2 cellular contexts compared by ENCODE assay signal in the genomic region with DNA sequence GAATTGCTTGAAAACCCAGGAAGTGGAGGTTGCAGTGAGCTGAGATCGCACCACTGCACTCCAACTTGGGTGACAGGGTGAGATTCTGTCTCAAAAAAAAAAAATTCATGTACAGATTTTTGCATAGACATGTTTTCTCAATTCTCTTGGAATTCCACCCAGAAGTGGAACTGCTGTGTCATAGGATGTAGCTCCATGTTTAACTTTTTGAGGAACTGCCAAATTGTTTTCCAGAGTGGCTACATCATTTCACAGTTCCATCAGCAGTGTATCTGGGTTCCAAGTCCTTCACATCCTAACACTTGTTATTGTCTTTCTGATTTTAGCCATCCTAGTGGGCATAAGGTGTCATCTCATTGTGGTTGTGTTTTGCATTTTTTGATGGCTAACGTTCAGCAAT.
TF ChIP-seq lines count a peak whose summit lies in the region.

No MANE protein-coding gene starts in this region.

TF ChIP-seq in A549, 52 proteins besides CTCF, POLR2A, EP300 and RAD21:
- TF ChIP-seq, protein P1, sequence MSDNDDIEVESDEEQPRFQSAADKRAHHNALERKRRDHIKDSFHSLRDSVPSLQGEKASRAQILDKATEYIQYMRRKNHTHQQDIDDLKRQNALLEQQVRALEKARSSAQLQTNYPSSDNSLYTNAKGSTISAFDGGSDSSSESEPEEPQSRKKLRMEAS (IDR thresholded peaks at IDR 0.05) = no peak
- peak; percentile 7 for TF ChIP-seq ZFP36 (IDR thresholded peaks at IDR 0.05; ENCODE audit: borderline replicate concordance, partially characterized antibody)

TF ChIP-seq in K562, 482 proteins besides CTCF, POLR2A, EP300 and RAD21:
- TF ChIP-seq MCM5 (IDR thresholded peaks at IDR 0.05; ENCODE audit: low read depth) = no peak
- TF ChIP-seq MIER1 (IDR thresholded peaks at IDR 0.05; ENCODE audit: low read depth) = no peak
- TF ChIP-seq PHF21A (IDR thresholded peaks at IDR 0.05; ENCODE audit: borderline replicate concordance, low read depth) = no peak
- peak; percentile 60; the same call in 1 of the 2 replicates for TF ChIP-seq SPI1 (IDR thresholded peaks at IDR 0.05; ENCODE audit: borderline replicate concordance, low read depth, low read length)
- TF ChIP-seq ZNF445 (CRISPR knock-in tag; IDR thresholded peaks at IDR 0.05; ENCODE audit: low read depth) = no peak
- no peak for TF ChIP-seq CHD2 (IDR thresholded peaks at IDR 0.05; ENCODE audit: low read depth, low read length)
- no peak for TF ChIP-seq MAFF (IDR thresholded peaks at IDR 0.05; ENCODE audit: low read length)
- TF ChIP-seq, protein P2, sequence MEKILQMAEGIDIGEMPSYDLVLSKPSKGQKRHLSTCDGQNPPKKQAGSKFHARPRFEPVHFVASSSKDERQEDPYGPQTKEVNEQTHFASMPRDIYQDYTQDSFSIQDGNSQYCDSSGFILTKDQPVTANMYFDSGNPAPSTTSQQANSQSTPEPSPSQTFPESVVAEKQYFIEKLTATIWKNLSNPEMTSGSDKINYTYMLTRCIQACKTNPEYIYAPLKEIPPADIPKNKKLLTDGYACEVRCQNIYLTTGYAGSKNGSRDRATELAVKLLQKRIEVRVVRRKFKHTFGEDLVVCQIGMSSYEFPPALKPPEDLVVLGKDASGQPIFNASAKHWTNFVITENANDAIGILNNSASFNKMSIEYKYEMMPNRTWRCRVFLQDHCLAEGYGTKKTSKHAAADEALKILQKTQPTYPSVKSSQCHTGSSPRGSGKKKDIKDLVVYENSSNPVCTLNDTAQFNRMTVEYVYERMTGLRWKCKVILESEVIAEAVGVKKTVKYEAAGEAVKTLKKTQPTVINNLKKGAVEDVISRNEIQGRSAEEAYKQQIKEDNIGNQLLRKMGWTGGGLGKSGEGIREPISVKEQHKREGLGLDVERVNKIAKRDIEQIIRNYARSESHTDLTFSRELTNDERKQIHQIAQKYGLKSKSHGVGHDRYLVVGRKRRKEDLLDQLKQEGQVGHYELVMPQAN (IDR thresholded peaks at IDR 0.05; ENCODE audit: borderline replicate concordance) = no peak
- TF ChIP-seq NFE2 (IDR thresholded peaks at IDR 0.05; ENCODE audit: low read depth) = peak; percentile 10; the same call in 1 of the 2 replicates
- TF ChIP-seq LCOR (CRISPR knock-in tag; IDR thresholded peaks at IDR 0.05) = no peak
- TF ChIP-seq ZNF449 (CRISPR knock-in tag; IDR thresholded peaks at IDR 0.05) = no peak
- no peak for TF ChIP-seq KAT7 (CRISPR knock-in tag; IDR thresholded peaks at IDR 0.05; ENCODE audit: borderline replicate concordance)
- no peak for TF ChIP-seq ELF4 (CRISPR knock-in tag; IDR thresholded peaks at IDR 0.05)
- no peak for TF ChIP-seq RBBP5 (IDR thresholded peaks at IDR 0.05; ENCODE audit: borderline replicate concordance, insufficient read depth, low read length, poor library complexity, severe bottlenecking)
- TF ChIP-seq ZNF124 (CRISPR knock-in tag; IDR thresholded peaks at IDR 0.05) = no peak
- 0 out of 2 replicates have a peak, but pooled peaks have one; percentile 15 for TF ChIP-seq SMARCA4 (IDR thresholded peaks at IDR 0.05)
- no peak for TF ChIP-seq ZNF175 (CRISPR knock-in tag; IDR thresholded peaks at IDR 0.05; ENCODE audit: low read depth)
- no peak for TF ChIP-seq ZNF696 (CRISPR knock-in tag; conservative IDR thresholded peaks at IDR 0.05)
- no peak for TF ChIP-seq STAG1 (CRISPR knock-in tag; IDR thresholded peaks at IDR 0.05; ENCODE audit: borderline replicate concordance)
- no peak for TF ChIP-seq HMGN3 (IDR thresholded peaks at IDR 0.05; ENCODE audit: borderline replicate concordance, extremely low read depth, insufficient read length, low read depth, low read length)
- TF ChIP-seq, protein P3, sequence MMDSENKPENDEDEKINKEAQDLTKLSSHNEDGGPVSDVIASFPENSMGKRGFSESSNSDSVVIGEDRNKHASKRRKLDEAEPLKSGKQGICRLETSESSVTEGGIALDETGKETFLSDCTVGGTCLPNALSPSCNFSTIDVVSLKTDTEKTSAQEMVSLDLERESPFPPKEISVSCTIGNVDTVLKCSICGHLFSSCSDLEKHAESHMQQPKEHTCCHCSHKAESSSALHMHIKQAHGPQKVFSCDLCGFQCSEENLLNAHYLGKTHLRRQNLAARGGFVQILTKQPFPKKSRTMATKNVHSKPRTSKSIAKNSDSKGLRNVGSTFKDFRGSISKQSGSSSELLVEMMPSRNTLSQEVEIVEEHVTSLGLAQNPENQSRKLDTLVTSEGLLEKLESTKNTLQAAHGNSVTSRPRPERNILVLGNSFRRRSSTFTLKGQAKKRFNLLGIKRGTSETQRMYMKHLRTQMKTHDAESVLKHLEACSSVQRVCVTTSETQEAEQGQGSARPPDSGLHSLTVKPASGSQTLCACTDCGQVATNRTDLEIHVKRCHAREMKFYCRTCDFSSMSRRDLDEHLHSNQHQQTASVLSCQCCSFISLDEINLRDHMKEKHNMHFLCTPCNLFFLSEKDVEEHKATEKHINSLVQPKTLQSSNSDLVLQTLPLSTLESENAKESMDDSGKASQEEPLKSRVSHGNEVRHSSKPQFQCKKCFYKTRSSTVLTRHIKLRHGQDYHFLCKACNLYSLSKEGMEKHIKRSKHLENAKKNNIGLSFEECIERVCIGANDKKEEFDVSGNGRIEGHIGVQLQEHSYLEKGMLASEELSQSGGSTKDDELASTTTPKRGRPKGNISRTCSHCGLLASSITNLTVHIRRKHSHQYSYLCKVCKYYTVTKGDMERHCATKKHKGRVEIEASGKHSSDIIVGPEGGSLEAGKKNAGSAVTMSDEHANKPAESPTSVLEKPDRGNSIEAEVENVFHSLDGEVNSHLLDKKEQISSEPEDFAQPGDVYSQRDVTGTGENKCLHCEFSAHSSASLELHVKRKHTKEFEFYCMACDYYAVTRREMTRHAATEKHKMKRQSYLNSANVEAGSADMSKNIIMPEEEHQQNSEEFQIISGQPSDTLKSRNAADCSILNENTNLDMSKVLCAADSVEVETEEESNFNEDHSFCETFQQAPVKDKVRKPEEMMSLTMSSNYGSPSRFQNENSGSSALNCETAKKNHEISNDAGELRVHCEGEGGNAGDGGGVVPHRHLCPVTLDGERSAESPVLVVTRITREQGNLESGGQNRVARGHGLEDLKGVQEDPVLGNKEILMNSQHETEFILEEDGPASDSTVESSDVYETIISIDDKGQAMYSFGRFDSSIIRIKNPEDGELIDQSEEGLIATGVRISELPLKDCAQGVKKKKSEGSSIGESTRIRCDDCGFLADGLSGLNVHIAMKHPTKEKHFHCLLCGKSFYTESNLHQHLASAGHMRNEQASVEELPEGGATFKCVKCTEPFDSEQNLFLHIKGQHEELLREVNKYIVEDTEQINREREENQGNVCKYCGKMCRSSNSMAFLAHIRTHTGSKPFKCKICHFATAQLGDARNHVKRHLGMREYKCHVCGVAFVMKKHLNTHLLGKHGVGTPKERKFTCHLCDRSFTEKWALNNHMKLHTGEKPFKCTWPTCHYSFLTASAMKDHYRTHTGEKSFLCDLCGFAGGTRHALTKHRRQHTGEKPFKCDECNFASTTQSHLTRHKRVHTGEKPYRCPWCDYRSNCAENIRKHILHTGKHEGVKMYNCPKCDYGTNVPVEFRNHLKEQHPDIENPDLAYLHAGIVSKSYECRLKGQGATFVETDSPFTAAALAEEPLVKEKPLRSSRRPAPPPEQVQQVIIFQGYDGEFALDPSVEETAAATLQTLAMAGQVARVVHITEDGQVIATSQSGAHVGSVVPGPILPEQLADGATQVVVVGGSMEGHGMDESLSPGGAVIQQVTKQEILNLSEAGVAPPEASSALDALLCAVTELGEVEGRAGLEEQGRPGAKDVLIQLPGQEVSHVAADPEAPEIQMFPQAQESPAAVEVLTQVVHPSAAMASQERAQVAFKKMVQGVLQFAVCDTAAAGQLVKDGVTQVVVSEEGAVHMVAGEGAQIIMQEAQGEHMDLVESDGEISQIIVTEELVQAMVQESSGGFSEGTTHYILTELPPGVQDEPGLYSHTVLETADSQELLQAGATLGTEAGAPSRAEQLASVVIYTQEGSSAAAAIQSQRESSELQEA (IDR thresholded peaks at IDR 0.05; ENCODE audit: low read depth) = no peak
